In genomic region chr10:29555091-29555745, GRCh38 we compare ENCODE assay signal across 1 cellular context.
TF ChIP-seq lines count a peak whose summit lies in the region.

No MANE protein-coding gene starts in this region.

TF ChIP-seq in SK-N-SH treated with all-trans-retinoic acid at 6 μM for 48 hours, 23 proteins besides CTCF, POLR2A, EP300 and RAD21 (continued from another document):
- TF ChIP-seq PATZ1 (CRISPR knock-in tag; IDR thresholded peaks at IDR 0.05; ENCODE audit: borderline replicate concordance) (no peak), OSR1 (CRISPR knock-in tag; IDR thresholded peaks at IDR 0.05) (no peak), CREB5 (CRISPR knock-in tag; IDR thresholded peaks at IDR 0.05; ENCODE audit: low read depth) (no peak), POU6F1 (CRISPR knock-in tag; IDR thresholded peaks at IDR 0.05; ENCODE audit: borderline replicate concordance, low read depth) (no peak), ISL1 (CRISPR knock-in tag; IDR thresholded peaks at IDR 0.05) (no peak), SNAI2 (CRISPR knock-in tag; IDR thresholded peaks at IDR 0.05) (no peak), GLIS3 (CRISPR knock-in tag; IDR thresholded peaks at IDR 0.05) (no peak)
